Comparison of ENCODE assay signal across 4 cellular contexts in genomic region chrX:137878401-137878800, GRCh38.
"Had no signal": no experiment of that assay in that cellular context is flagged by ENCODE, and none has a peak within 500 bp of the region (broad histone marks: within the 10 kb centered on the region; RNA-seq: fewer than 3 reads in every experiment).

No MANE protein-coding gene starts in this region.

- H3K4me1 Mint-ChIP-seq: IgD-negative memory B cell had no signal

- H3K36me3 Mint-ChIP-seq: IgD-negative memory B cell had no signal

- H3K27ac Mint-ChIP-seq: IgD-negative memory B cell had no signal

- H3K27me3 Mint-ChIP-seq: IgD-negative memory B cell had no signal

- DNase-seq: IMR-90, KBM-7, KG1 had no signal

- H3K4me3 Mint-ChIP-seq: IgD-negative memory B cell had no signal
